1 cellular context compared by ENCODE assay signal in the genomic region with DNA sequence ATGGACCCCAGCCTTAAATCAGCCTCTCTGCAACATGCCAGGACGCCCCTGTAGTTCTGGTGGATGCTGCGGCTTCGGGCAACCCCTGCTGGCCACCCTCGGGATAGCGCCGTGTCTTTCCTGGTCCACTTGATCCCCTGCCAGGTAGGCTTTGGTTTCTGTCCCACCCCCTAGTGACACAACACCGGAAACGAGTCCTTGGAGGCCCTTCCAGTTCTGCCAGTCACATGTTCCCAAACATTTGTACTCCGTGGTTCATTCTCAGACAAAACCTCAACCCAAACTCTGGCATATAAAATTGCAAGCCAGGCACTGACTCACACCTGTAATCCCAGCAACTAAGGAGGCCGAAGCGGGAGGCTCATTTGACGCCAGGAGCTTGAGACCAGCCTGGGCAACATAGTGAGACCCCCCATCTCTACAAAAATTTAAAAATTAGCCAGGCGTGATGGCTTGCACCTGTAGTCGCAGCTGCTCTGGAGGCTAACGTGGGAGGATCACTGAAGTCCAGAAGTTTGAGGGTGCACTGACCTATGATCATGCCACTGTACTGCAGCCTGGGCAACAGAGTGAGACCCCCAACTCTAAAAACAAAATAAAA.
TF ChIP-seq lines count a peak whose summit lies in the region.

No MANE protein-coding gene starts in this region.

TF ChIP-seq in HEK293, 187 proteins besides CTCF, POLR2A, EP300 and RAD21 (continued from another document):
- TF ChIP-seq KLF9 (tag by site-specific recombination; IDR thresholded peaks at IDR 0.05; ENCODE audit: low read depth), result peak; percentile 48; the same call in 1 of the 2 replicates
- no peak for TF ChIP-seq ZNF146 (tag by site-specific recombination; IDR thresholded peaks at IDR 0.05)
- peak; percentile 72 for TF ChIP-seq ZBTB17 (tag by site-specific recombination; IDR thresholded peaks at IDR 0.05)
- TF ChIP-seq ZNF626 (tag by site-specific recombination; IDR thresholded peaks at IDR 0.05), result no peak
- peak; percentile 98 for TF ChIP-seq ZNF600 (tag by site-specific recombination; IDR thresholded peaks at IDR 0.05)
- TF ChIP-seq YY1 (tag by site-specific recombination; IDR thresholded peaks at IDR 0.05), result no peak
- TF ChIP-seq ZNF777 (tag by site-specific recombination; IDR thresholded peaks at IDR 0.05; ENCODE audit: borderline replicate concordance), result no peak
- TF ChIP-seq ZNF843 (tag by site-specific recombination; IDR thresholded peaks at IDR 0.05), result no peak
- no peak for TF ChIP-seq ZFP41 (tag by site-specific recombination; IDR thresholded peaks at IDR 0.05; ENCODE audit: borderline replicate concordance)
- peak; percentile 43; the same call in 1 of the 2 replicates for TF ChIP-seq ZNF561 (tag by site-specific recombination; IDR thresholded peaks at IDR 0.05; ENCODE audit: borderline replicate concordance)
- TF ChIP-seq ZNF121 (tag by site-specific recombination; IDR thresholded peaks at IDR 0.05), result peak; percentile 98
- no peak for TF ChIP-seq ZNF658 (tag by site-specific recombination; IDR thresholded peaks at IDR 0.05)
- TF ChIP-seq ZNF501 (tag by site-specific recombination; IDR thresholded peaks at IDR 0.05), result no peak
- no peak for TF ChIP-seq ZNF16 (tag by site-specific recombination; IDR thresholded peaks at IDR 0.05; ENCODE audit: low read depth)
- peak; percentile 68 for TF ChIP-seq ZXDB (tag by site-specific recombination; IDR thresholded peaks at IDR 0.05)
- TF ChIP-seq, protein P1, sequence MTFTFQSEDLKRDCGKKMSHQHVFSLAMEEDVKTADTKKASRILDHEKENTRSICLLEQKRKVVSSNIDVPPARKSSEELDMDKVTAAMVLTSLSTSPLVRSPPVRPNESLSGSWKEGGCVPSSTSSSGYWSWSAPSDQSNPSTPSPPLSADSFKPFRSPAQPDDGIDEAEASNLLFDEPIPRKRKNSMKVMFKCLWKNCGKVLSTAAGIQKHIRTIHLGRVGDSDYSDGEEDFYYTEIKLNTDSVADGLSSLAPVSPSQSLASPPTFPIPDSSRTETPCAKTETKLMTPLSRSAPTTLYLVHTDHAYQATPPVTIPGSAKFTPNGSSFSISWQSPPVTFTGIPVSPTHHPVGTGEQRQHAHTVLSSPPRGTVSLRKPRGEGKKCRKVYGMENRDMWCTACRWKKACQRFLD (tag by site-specific recombination; IDR thresholded peaks at IDR 0.05), result no peak
- TF ChIP-seq, protein P2, sequence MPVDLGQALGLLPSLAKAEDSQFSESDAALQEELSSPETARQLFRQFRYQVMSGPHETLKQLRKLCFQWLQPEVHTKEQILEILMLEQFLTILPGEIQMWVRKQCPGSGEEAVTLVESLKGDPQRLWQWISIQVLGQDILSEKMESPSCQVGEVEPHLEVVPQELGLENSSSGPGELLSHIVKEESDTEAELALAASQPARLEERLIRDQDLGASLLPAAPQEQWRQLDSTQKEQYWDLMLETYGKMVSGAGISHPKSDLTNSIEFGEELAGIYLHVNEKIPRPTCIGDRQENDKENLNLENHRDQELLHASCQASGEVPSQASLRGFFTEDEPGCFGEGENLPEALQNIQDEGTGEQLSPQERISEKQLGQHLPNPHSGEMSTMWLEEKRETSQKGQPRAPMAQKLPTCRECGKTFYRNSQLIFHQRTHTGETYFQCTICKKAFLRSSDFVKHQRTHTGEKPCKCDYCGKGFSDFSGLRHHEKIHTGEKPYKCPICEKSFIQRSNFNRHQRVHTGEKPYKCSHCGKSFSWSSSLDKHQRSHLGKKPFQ (tag by site-specific recombination; IDR thresholded peaks at IDR 0.05), result no peak
- no peak for TF ChIP-seq ZNF19 (tag by site-specific recombination; IDR thresholded peaks at IDR 0.05; ENCODE audit: low read depth)
- peak; percentile 48 for TF ChIP-seq ZFP69B (tag by site-specific recombination; IDR thresholded peaks at IDR 0.05)
- TF ChIP-seq SALL2 (tag by site-specific recombination; IDR thresholded peaks at IDR 0.05; ENCODE audit: borderline replicate concordance), result no peak
- TF ChIP-seq, protein P3, sequence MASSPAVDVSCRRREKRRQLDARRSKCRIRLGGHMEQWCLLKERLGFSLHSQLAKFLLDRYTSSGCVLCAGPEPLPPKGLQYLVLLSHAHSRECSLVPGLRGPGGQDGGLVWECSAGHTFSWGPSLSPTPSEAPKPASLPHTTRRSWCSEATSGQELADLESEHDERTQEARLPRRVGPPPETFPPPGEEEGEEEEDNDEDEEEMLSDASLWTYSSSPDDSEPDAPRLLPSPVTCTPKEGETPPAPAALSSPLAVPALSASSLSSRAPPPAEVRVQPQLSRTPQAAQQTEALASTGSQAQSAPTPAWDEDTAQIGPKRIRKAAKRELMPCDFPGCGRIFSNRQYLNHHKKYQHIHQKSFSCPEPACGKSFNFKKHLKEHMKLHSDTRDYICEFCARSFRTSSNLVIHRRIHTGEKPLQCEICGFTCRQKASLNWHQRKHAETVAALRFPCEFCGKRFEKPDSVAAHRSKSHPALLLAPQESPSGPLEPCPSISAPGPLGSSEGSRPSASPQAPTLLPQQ (tag by site-specific recombination; IDR thresholded peaks at IDR 0.05), result peak; percentile 27; the same call in 1 of the 2 replicates
- TF ChIP-seq SP2 (tag by site-specific recombination; IDR thresholded peaks at IDR 0.05), result peak; percentile 50; the same call in 1 of the 2 replicates
- TF ChIP-seq, protein P4, sequence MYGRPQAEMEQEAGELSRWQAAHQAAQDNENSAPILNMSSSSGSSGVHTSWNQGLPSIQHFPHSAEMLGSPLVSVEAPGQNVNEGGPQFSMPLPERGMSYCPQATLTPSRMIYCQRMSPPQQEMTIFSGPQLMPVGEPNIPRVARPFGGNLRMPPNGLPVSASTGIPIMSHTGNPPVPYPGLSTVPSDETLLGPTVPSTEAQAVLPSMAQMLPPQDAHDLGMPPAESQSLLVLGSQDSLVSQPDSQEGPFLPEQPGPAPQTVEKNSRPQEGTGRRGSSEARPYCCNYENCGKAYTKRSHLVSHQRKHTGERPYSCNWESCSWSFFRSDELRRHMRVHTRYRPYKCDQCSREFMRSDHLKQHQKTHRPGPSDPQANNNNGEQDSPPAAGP (tag by site-specific recombination; IDR thresholded peaks at IDR 0.05), result 0 out of 2 replicates have a peak, but pooled peaks have one; percentile 22
- no peak for TF ChIP-seq ZSCAN16 (tag by site-specific recombination; IDR thresholded peaks at IDR 0.05)
- TF ChIP-seq ZNF529 (tag by site-specific recombination; IDR thresholded peaks at IDR 0.05; ENCODE audit: insufficient replicate concordance), result no peak
- TF ChIP-seq ZNF791 (tag by site-specific recombination; IDR thresholded peaks at IDR 0.05), result no peak
